ENCODE assay signal across 8 cellular contexts in the genomic region with DNA sequence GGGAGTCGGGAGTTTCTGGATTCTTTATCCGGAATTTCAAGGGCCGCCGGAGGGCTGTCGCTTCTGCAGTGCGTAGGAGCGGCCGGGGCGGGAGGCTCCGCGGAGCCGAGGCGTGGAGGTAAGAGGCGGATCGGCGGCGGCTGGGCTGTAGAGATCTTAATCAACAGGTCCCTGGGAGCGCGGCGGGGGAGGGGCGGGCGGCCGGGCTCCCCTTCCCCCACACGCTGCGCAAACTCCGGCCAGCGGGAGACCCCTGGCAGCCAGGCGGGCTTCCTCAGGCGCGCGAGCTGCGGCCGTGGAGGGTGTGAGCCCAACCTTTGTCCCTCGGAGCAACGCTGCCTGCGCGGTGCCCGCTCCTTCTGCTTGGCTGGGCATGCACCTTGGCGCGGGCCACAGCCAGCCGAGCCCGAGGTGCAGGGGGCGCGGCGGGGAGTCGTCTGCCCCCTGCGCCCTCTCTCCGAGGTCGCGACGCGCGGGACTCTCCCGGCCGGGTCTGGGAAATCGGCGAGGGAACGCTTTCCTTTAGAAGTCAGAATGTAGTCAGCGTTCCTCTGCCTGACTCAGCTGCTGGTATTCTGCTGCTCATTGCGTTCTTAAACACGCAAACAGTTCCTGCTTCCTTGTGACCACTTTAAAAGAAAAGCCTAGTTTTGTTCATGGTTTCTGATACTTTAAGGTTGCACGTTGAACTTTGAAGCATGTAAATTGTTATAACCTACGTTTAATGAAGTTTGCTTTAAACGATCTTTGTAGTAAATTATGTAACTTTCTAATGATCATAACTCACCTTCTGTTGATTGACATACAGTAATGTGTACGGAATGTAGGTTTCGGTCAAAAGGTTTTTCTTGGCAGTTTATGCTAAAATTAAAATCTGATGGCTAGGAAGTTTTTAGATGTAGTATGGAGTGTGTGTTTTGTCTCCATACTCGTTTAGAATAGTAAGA.
DNase-seq lines count a peak whose midpoint lies in the region; ATAC-seq and TF ChIP-seq lines count a peak whose summit lies in the region.

A gene (plus strand): TSS at position 20 of the 947 bp plus-strand sequence. CDS start 37,736 bp downstream, outside the sequence.

- no peak for TF ChIP-seq CTCF in coronary artery (IDR thresholded peaks at IDR 0.05)

- H3K4me3 ChIP-seq in SK-N-MC: peak within 1 kb of the TSS; percentile 89
- H3K4me3 ChIP-seq in coronary artery: peak within 1 kb of the TSS; percentile 100

- H3K27ac ChIP-seq in SK-N-MC (peak within 1 kb of the TSS; percentile 92), coronary artery (peak within 1 kb of the TSS; percentile 100), layer of hippocampus (ENCODE audit: low read depth, low read length) (peak within 1 kb of the TSS; percentile 96)

- H3K9ac ChIP-seq in ES-I3 (ENCODE audit: low read depth, low read length): peak within 1 kb of the TSS; percentile 84
- H3K9ac ChIP-seq in SK-N-MC (ENCODE audit: insufficient read length): peak within 1 kb of the TSS; percentile 86

- H3K4me1 ChIP-seq in ES-I3 (ENCODE audit: insufficient read depth, low read length): no peaks in the 10 kb centered on the region

- DNase-seq in SK-N-MC (ENCODE audit: low read depth, low spot score) (peak; percentile 63), coronary artery (ENCODE audit: low spot score) (no peak)
- peak; percentile 49 for DNase-seq in stimulated activated CD4-positive, alpha-beta T cell treated with anti-CD3 and anti-CD28 coated beads, Interleukin-1b, Interleukin-23, amount 100 ng/mL, for 48 hours
- DNase-seq in activated effector memory CD4-positive, alpha-beta T cell treated with anti-CD3 and anti-CD28 coated beads, Interleukin-2, amount 50 U/mL, for 16 hours: no peak

- H3K36me3 ChIP-seq in ES-I3 (ENCODE audit: insufficient read depth, low read length) (no peaks in the 10 kb centered on the region), SK-N-MC (ENCODE audit: insufficient read depth, low read length) (peaks cover 16% of the 10 kb centered on the region)

- H3K9me3 ChIP-seq in ES-I3 (ENCODE audit: control insufficient read depth, insufficient read depth, low read length): no peaks in the 10 kb centered on the region
- H3K9me3 ChIP-seq in SK-N-MC (ENCODE audit: low read depth, low read length): no peaks in the 10 kb centered on the region

- ATAC-seq in GM21360 (IDR thresholded peaks at IDR 0.05; ENCODE audit: unreplicated experiment) (peak; percentile 35), HG03571 (IDR thresholded peaks at IDR 0.05; ENCODE audit: unreplicated experiment) (peak; percentile 36)

- H3K27me3 ChIP-seq in layer of hippocampus (ENCODE audit: control insufficient read depth, insufficient read depth, low read length): no peaks in the 10 kb centered on the region

Comparison
In these comparisons a context has a peak if more than half of its experiments do, and no peak if none do; other contexts are left out.
1. DNase-seq: peak in SK-N-MC (single experiment) and stimulated activated CD4-positive, alpha-beta T cell treated with anti-CD3 and anti-CD28 coated beads, Interleukin-1b, Interleukin-23, amount 100 ng/mL, for 48 hours (single experiment); none in coronary artery (single experiment) and activated effector memory CD4-positive, alpha-beta T cell treated with anti-CD3 and anti-CD28 coated beads, Interleukin-2, amount 50 U/mL, for 16 hours (single experiment).
2. Peak in every context shown above with its lines, with median percentiles within 50 percentile points of each other: H3K27ac ChIP-seq.